Comparison of ENCODE assay signal across 8 cellular contexts in genomic region chr7:39951156-39951942, GRCh38. TPM values are rescaled to one million over a fixed set of nuclear protein-coding genes. Genes with fewer than 3 reads are reported as not detected.
DNase-seq lines count a peak whose midpoint lies in the region; ATAC-seq and TF ChIP-seq lines count a peak whose summit lies in the region.

No MANE protein-coding gene starts in this region.

- H3K4me1 ChIP-seq in DOHH2 (ENCODE audit: control insufficient read depth, low read length) (peaks cover 41% of the 10 kb centered on the region), Karpas-422 (ENCODE audit: low read length) (peaks cover 34% of the 10 kb centered on the region), ascending aorta (peaks cover 9 to 27% of the 10 kb centered on the region in 2 donors), hepatocyte (ENCODE audit: insufficient read depth) (peaks cover 29% of the 10 kb centered on the region)

- no peaks in the 10 kb centered on the region for H3K9me3 ChIP-seq in DOHH2 (ENCODE audit: control insufficient read depth, insufficient read depth, low read length)
- H3K9me3 ChIP-seq in Karpas-422 (ENCODE audit: low read length): no peaks in the 10 kb centered on the region
- no peaks in the 10 kb centered on the region for H3K9me3 ChIP-seq in ascending aorta
- no peaks in the 10 kb centered on the region for H3K9me3 ChIP-seq in hepatocyte (ENCODE audit: low read depth)

- intact Hi-C loops in ascending aorta (cut with DNase I) (loop anchor here (2.0 to 10.0 kb wide), 3 partner anchors 101 to 1753 kb away; partner anchors contain the start of genes INHBA and RALA), sciatic nerve (cut with DNase I) (no loop called here)

- peak overlapping the region; percentile 97 for H3K27ac ChIP-seq in DOHH2 (ENCODE audit: low read depth, low read length)
- peak overlapping the region; percentile 91 for H3K27ac ChIP-seq in Karpas-422 (ENCODE audit: low read length)
- H3K27ac ChIP-seq in ascending aorta: peak overlapping the region; percentile 100
- peak overlapping the region; percentile 98 for H3K27ac ChIP-seq in hepatocyte

- H3K27me3 ChIP-seq in DOHH2 (ENCODE audit: control insufficient read depth, low read length) (no peaks in the 10 kb centered on the region), Karpas-422 (ENCODE audit: low read length) (no peaks in the 10 kb centered on the region), ascending aorta (no peaks in the 10 kb centered on the region), hepatocyte (no peaks in the 10 kb centered on the region)

- under 1% methylated on average over 65 of the region's 78 CpGs for WGBS in hepatocyte (ENCODE audit: low lambda C conversion rate, missing lambda C conversion rate)

- peak; percentile 25 for ATAC-seq in GM21529 (IDR thresholded peaks at IDR 0.05; ENCODE audit: unreplicated experiment)
- ATAC-seq in sciatic nerve: no peak

- H3K36me3 ChIP-seq in DOHH2 (ENCODE audit: control insufficient read depth, low read length): peaks cover 53% of the 10 kb centered on the region
- peaks cover 26% of the 10 kb centered on the region for H3K36me3 ChIP-seq in Karpas-422 (ENCODE audit: insufficient read depth, low read length)
- no peaks in the 10 kb centered on the region for H3K36me3 ChIP-seq in ascending aorta
- H3K36me3 ChIP-seq in hepatocyte (replicated peaks; ENCODE audit: insufficient read depth, low read depth): no peaks in the 10 kb centered on the region

- peak overlapping the region; percentile 60 for H3K4me2 ChIP-seq in DOHH2 (ENCODE audit: low read length)
- peak overlapping the region; percentile 85 for H3K4me2 ChIP-seq in Karpas-422 (ENCODE audit: low read depth, low read length, poor library complexity, severe bottlenecking)
- peak overlapping the region; percentile 83 for H3K4me2 ChIP-seq in hepatocyte

- peak; percentile 90 for DNase-seq in Karpas-422
- peak; percentile 37 to 85 (median 60) for DNase-seq in T-helper 2 cell
- DNase-seq in ascending aorta (ENCODE audit: low spot score in 2 of 2): peak in 1 of 2 donors; percentile 73
- DNase-seq in hepatocyte (ENCODE audit: low spot score): peak; percentile 83
- peak; percentile 68 for DNase-seq in sciatic nerve (ENCODE audit: low spot score)
- DNase-seq in HPDE6-E6E7 (ENCODE audit: extremely low spot score): no peak

- TF ChIP-seq CTCF in DOHH2 (IDR thresholded peaks at IDR 0.05; ENCODE audit: low read depth, low read length, poor library complexity, severe bottlenecking): peak; percentile 66
- TF ChIP-seq CTCF in ascending aorta (IDR thresholded peaks at IDR 0.05): peak in 2 of 3 experiments; percentile 31 to 56
- TF ChIP-seq CTCF in hepatocyte (IDR thresholded peaks at IDR 0.05; ENCODE audit: poor library complexity): peak; percentile 48

- H3K79me2 ChIP-seq in DOHH2 (ENCODE audit: control insufficient read depth, low read length): peaks cover 75% of the 10 kb centered on the region
- peaks cover 67% of the 10 kb centered on the region for H3K79me2 ChIP-seq in Karpas-422 (ENCODE audit: low read length)
- H3K79me2 ChIP-seq in hepatocyte: peaks cover 70% of the 10 kb centered on the region

- peak overlapping the region; percentile 98 for H3K9ac ChIP-seq in Karpas-422 (ENCODE audit: low read length)

- H3K4me3 ChIP-seq in DOHH2 (ENCODE audit: low read length) (peak overlapping the region; percentile 80), Karpas-422 (ENCODE audit: low read length) (peak overlapping the region; percentile 78), ascending aorta (peak overlapping the region; percentile 98 to 100), hepatocyte (peak overlapping the region; percentile 47)

- peaks cover 12% of the 10 kb centered on the region for H3F3A ChIP-seq in DOHH2 (ENCODE audit: control insufficient read depth, insufficient read depth)

- peaks cover 33% of the 10 kb centered on the region for H4K20me1 ChIP-seq in DOHH2 (ENCODE audit: control insufficient read depth, insufficient read depth, low read depth, low read length)
- peaks cover 23% of the 10 kb centered on the region for H4K20me1 ChIP-seq in Karpas-422 (ENCODE audit: insufficient read depth, low read depth, low read length)
- H4K20me1 ChIP-seq in hepatocyte (ENCODE audit: insufficient read depth, poor library complexity, severe bottlenecking): peaks cover 52% of the 10 kb centered on the region

- no peaks in the 10 kb centered on the region for H3K9me2 ChIP-seq in DOHH2 (replicated peaks; ENCODE audit: control insufficient read depth, low read length)
- no peaks in the 10 kb centered on the region for H3K9me2 ChIP-seq in Karpas-422 (replicated peaks; ENCODE audit: insufficient read depth, low read length)
- no peaks in the 10 kb centered on the region for H3K9me2 ChIP-seq in hepatocyte (replicated peaks; ENCODE audit: insufficient read depth)

- H2AFZ ChIP-seq in Karpas-422 (ENCODE audit: low read length): no peak overlapping the region
- H2AFZ ChIP-seq in hepatocyte: no peak overlapping the region

RNA-seq across cellular contexts. Expression of gene CDK13, which starts 1.3 kb away (rescaled TPM):
- 64.6 and 81.1 TPM in 2 replicates for total RNA-seq in Karpas-422 (2014; rRNA removed; shearing (Covaris generic); ENCODE audit: low replicate concordance)
- total RNA-seq in ascending aorta (68.6 TPM), hepatocyte (71.8 and 76.0 TPM in 2 replicates), sciatic nerve (77.7 TPM)
- polyA plus RNA-seq in hepatocyte: 36.1 and 36.7 TPM in 2 replicates

Comparison
In these comparisons a context has a peak if more than half of its experiments do, and no peak if none do; other contexts are left out.
1. H3K4me3 ChIP-seq: peak in every context shown above with its lines; median percentile 99 in ascending aorta; 80 in DOHH2; 78 in Karpas-422; 47 in hepatocyte.